23 cellular contexts compared by ENCODE assay signal in genomic region chr22:45844949-45845613, GRCh38.
DNase-seq lines count a peak whose midpoint lies in the region; ATAC-seq and TF ChIP-seq lines count a peak whose summit lies in the region.
"Had no signal": no experiment of that assay in that cellular context is flagged by ENCODE, and none has a peak within 500 bp of the region (broad histone marks: within the 10 kb centered on the region; RNA-seq: fewer than 3 reads in every experiment).

No MANE protein-coding gene starts in this region.

- peak; percentile 55 for ATAC-seq in WTC11
- ATAC-seq in heart left ventricle, result no peak
- ATAC-seq: upper lobe of right lung had no signal

- POLR2A ChIA-PET in WTC11 (lab: Charles Lee), result interaction anchor here (0.6 to 1.3 kb wide), 2 partner anchors 19 to 50 kb away, joined by 3 read pairs; no protein-coding TSS in a partner anchor

- H2BK12ac ChIP-seq in neuronal stem cell (ENCODE audit: low read length), result no peak overlapping the region

- no peaks in the 10 kb centered on the region for H3K27me3 ChIP-seq in BLaER1
- no peaks in the 10 kb centered on the region for H3K27me3 ChIP-seq in iPS DF 6.9 (ENCODE audit: control insufficient read depth, insufficient read depth, low read length)
- H3K27me3 ChIP-seq in neuronal stem cell (ENCODE audit: control insufficient read depth in 3 of 3, insufficient read depth in 3 of 3, low read depth in 1 of 3, low read length in 3 of 3), result no peaks in the 10 kb centered on the region
- H3K27me3 ChIP-seq in heart left ventricle, result no peaks in the 10 kb centered on the region
- H3K27me3 ChIP-seq: adrenal gland, stomach, upper lobe of right lung had no signal

- TF ChIP-seq CTCF in WTC11 (IDR thresholded peaks at IDR 0.05), result no peak
- no peak for TF ChIP-seq CTCF in heart left ventricle (IDR thresholded peaks at IDR 0.05)

- CTCF ChIA-PET in WTC11 (lab: Charles Lee), result interaction anchor here (0.5 to 1.9 kb wide), 7 partner anchors 13 to 420 kb away, joined by 3 to 18 read pairs (median 3); no protein-coding TSS in a partner anchor

- H3K18ac ChIP-seq in neuronal stem cell (ENCODE audit: low read length), result no peak overlapping the region

- H3K36me3 ChIP-seq in BLaER1 (peaks cover 49% of the 10 kb centered on the region), iPS DF 6.9 (ENCODE audit: control insufficient read depth, insufficient read depth, low read length) (no peaks in the 10 kb centered on the region), neuronal stem cell (replicated peaks in 1 of 2; ENCODE audit: control insufficient read depth in 2 of 2, insufficient read depth in 2 of 2, low read length in 2 of 2) (peaks cover 4 to 39% of the 10 kb centered on the region in 2 donors), heart left ventricle (peaks cover 0 to 56% (median 39%) of the 10 kb centered on the region in 9 donors)
- H3K36me3 ChIP-seq: adrenal gland had no signal

- H3K4me2 ChIP-seq in BLaER1 (peak overlapping the region; percentile 76), neuronal stem cell (ENCODE audit: insufficient read depth, low read length, poor library complexity, severe bottlenecking) (peak overlapping the region; percentile 43)

- peaks cover 18% of the 10 kb centered on the region for H3K36me3 Mint-ChIP-seq in WTC11

- no CpG with 5 or more reads among the region's 5 CpGs for WGBS in iPS DF 6.9 (ENCODE audit: insufficient coverage, insufficient read length)
- WGBS in neuronal stem cell (ENCODE audit: extremely low coverage in 2 of 2, insufficient read length in 2 of 2, insufficient replicate concordance in 1 of 2), 2 donors, result no CpG with 5 or more reads among the region's 5 CpGs
- WGBS in heart left ventricle, 4 donors, result 62 to 66% (median 64%) methylated on average over 5 of the region's 5 CpGs

- H3K4ac ChIP-seq in neuronal stem cell (ENCODE audit: low read length), result no peak overlapping the region

- H3K27ac Mint-ChIP-seq in WTC11, result peak overlapping the region; percentile 92
- H3K27ac Mint-ChIP-seq: immature natural killer cell, progenitor cell of endocrine pancreas had no signal

- H4K20me1 ChIP-seq in BLaER1, result no peaks in the 10 kb centered on the region

- H3K4me3 Mint-ChIP-seq in WTC11, result peak overlapping the region; percentile 51
- H3K4me3 Mint-ChIP-seq: immature natural killer cell had no signal

- H3K79me1 ChIP-seq in neuronal stem cell (ENCODE audit: low read depth, low read length), result no peaks in the 10 kb centered on the region

- no peak overlapping the region for H2BK5ac ChIP-seq in neuronal stem cell (ENCODE audit: low read length)

- H2AFZ ChIP-seq in neuronal stem cell (ENCODE audit: low read length), result no peak overlapping the region

- no peak overlapping the region for H3K4me3 ChIP-seq in BLaER1
- no peak overlapping the region for H3K4me3 ChIP-seq in iPS DF 6.9 (ENCODE audit: low read length)
- H3K4me3 ChIP-seq in neuronal stem cell (ENCODE audit: low read length in 2 of 2), result peak overlapping the region in 1 of 2 donors; percentile 30
- no peak overlapping the region for H3K4me3 ChIP-seq in heart left ventricle
- H3K4me3 ChIP-seq: adrenal gland, lung, stomach, upper lobe of right lung had no signal

- H3K9ac ChIP-seq in BLaER1, result no peak overlapping the region
- no peak overlapping the region for H3K9ac ChIP-seq in neuronal stem cell (ENCODE audit: low read depth, low read length, poor library complexity)

- 0 out of 2 replicates have a peak overlapping the region, but pooled peaks have one; percentile 2 for H3K27ac ChIP-seq in BLaER1
- peak overlapping the region; percentile 65 for H3K27ac ChIP-seq in iPS DF 6.9 (ENCODE audit: low read length)
- peak overlapping the region; percentile 69 for H3K27ac ChIP-seq in neuronal stem cell (replicated peaks; ENCODE audit: low read length)
- H3K27ac ChIP-seq in heart left ventricle, result no peak overlapping the region
- H3K27ac ChIP-seq: adrenal gland, stomach, upper lobe of right lung had no signal

- no peak overlapping the region for H3K23ac ChIP-seq in neuronal stem cell (ENCODE audit: low read depth, low read length, poor library complexity)

- H3K4me1 ChIP-seq in BLaER1 (peaks cover 72% of the 10 kb centered on the region), iPS DF 6.9 (ENCODE audit: control insufficient read depth, insufficient read depth, low read length) (peaks cover 1% of the 10 kb centered on the region; the same call in 1 of the 2 replicates), neuronal stem cell (ENCODE audit: control insufficient read depth in 2 of 2, insufficient read depth in 1 of 2, low read depth in 1 of 2, low read length in 2 of 2) (peaks cover 29 to 54% of the 10 kb centered on the region in 2 donors), heart left ventricle (no peaks in the 10 kb centered on the region)
- H3K4me1 ChIP-seq: adrenal gland, stomach, upper lobe of right lung had no signal

- H2BK15ac ChIP-seq in neuronal stem cell (ENCODE audit: low read length), result no peak overlapping the region

- TF ChIP-seq POLR2A in heart left ventricle (IDR thresholded peaks at IDR 0.05), result no peak

- no peak overlapping the region for H3K14ac ChIP-seq in neuronal stem cell (ENCODE audit: low read length)

- no peak overlapping the region for H4K91ac ChIP-seq in neuronal stem cell (ENCODE audit: low read depth, low read length, poor library complexity)

- no peak overlapping the region for H2BK120ac ChIP-seq in neuronal stem cell (ENCODE audit: low read depth, low read length)

- H3K9me3 ChIP-seq in BLaER1 (peaks cover 8% of the 10 kb centered on the region; the same call in 1 of the 2 replicates), iPS DF 6.9 (ENCODE audit: control insufficient read depth, insufficient read depth, low read length) (no peaks in the 10 kb centered on the region), neuronal stem cell (replicated peaks in 1 of 2; ENCODE audit: control insufficient read depth in 2 of 2, insufficient read depth in 1 of 2, low read depth in 1 of 2, low read length in 2 of 2) (peaks cover 0 to 2% of the 10 kb centered on the region in 2 donors), heart left ventricle (no peaks in the 10 kb centered on the region)
- H3K9me3 ChIP-seq: adrenal gland, stomach, upper lobe of right lung had no signal

- H3K9me3 Mint-ChIP-seq in WTC11, result no peaks in the 10 kb centered on the region

- peaks cover 50% of the 10 kb centered on the region for H3K4me1 Mint-ChIP-seq in WTC11

- DNase-seq in WTC11 (ENCODE audit: low spot score), result no peak
- DNase-seq in iPS DF 6.9 (ENCODE audit: low read depth, low spot score), result no peak
- DNase-seq in neuronal stem cell (ENCODE audit: low spot score), result peak; percentile 45
- no peak for DNase-seq in NCI-H748 (lab: John Stamatoyannopoulos, UW; ENCODE audit: unreplicated experiment)
- DNase-seq in heart left ventricle, result no peak
- DNase-seq in DMS153 (lab: John Stamatoyannopoulos, UW), result no peak
- no peak for DNase-seq in NCI-H510A (lab: John Stamatoyannopoulos, UW)
- DNase-seq: activated CD4-positive, alpha-beta T cell treated with anti-CD3 and anti-CD28 coated beads, Interleukin-2, amount 50 U/mL, for 1 hour; activated CD8-positive, alpha-beta memory T cell treated with anti-CD3 and anti-CD28 coated beads, Interleukin-2, amount 50 U/mL, for 48 hours; activated effector memory CD4-positive, alpha-beta T cell treated with anti-CD3 and anti-CD28 coated beads, Interleukin-2, amount 50 U/mL, for 16 hours; adrenal gland; C1 segment of cervical spinal cord; effector memory CD4-positive, alpha-beta T cell; GDM1; glutamatergic neuron; immature natural killer cell; NCI-H2029 treated with DMSO at 0.1 percent for 48 hours; stimulated activated CD4-positive, alpha-beta T cell treated with anti-CD3 and anti-CD28 coated beads, Interleukin-4, amount 100 ng/mL, for 24 hours; stomach; upper lobe of right lung had no signal

- H3K27me3 Mint-ChIP-seq in WTC11 (ENCODE audit: low read depth), result no peaks in the 10 kb centered on the region
- H3K27me3 Mint-ChIP-seq: progenitor cell of endocrine pancreas had no signal

- no peak overlapping the region for H4K8ac ChIP-seq in neuronal stem cell (ENCODE audit: low read depth, low read length)

- intact Hi-C loops in heart left ventricle (cut with DNase I), result no loop called here

- H2AK5ac ChIP-seq in neuronal stem cell (ENCODE audit: low read depth, low read length), result no peak overlapping the region

TF ChIP-seq in WTC11, 78 proteins besides CTCF, POLR2A, EP300 and RAD21 (continues in another document):
- TF ChIP-seq ZNF425 (CRISPR knock-in tag; conservative IDR thresholded peaks at IDR 0.05), result no peak
- no peak for TF ChIP-seq TEAD1 (CRISPR knock-in tag; IDR thresholded peaks at IDR 0.05)
- TF ChIP-seq ZNF263 (CRISPR knock-in tag; IDR thresholded peaks at IDR 0.05; ENCODE audit: low read depth), result peak; percentile 50; the same call in 1 of the 2 replicates

Comparison
In these comparisons a context has a peak if more than half of its experiments do, and no peak if none do; other contexts are left out.
1. H3K27ac ChIP-seq: peak in BLaER1 (single experiment), iPS DF 6.9 (single experiment) and neuronal stem cell (single experiment); none in heart left ventricle (0 of 12).